In genomic region chr4:76055005-76055404, GRCh38 we compare ENCODE assay signal across 11 cellular contexts. TPM values are rescaled to one million over a fixed set of nuclear protein-coding genes. Genes with fewer than 3 reads are reported as not detected.
A peak's percentile ranks its signal among the peaks of the same experiment; 100 is the strongest.
DNase-seq lines count a peak whose midpoint lies in the region; ATAC-seq and TF ChIP-seq lines count a peak whose summit lies in the region.
"Had no signal": no experiment of that assay in that cellular context is flagged by ENCODE, and none has a peak within 500 bp of the region (broad histone marks: within the 10 kb centered on the region; RNA-seq: fewer than 3 reads in every experiment).

No MANE protein-coding gene starts in this region.

- H3K27ac ChIP-seq in MM.1S (ENCODE audit: low read length): peak overlapping the region; percentile 37; the same call in 1 of the 2 replicates
- H3K27ac ChIP-seq: coronary artery had no signal

- H3K4me2 ChIP-seq in MM.1S (ENCODE audit: low read depth, low read length): peak overlapping the region; percentile 17; the same call in 1 of the 2 replicates

- H3K79me2 ChIP-seq in MM.1S (ENCODE audit: low read length): no peaks in the 10 kb centered on the region

- peak; percentile 58 for DNase-seq in activated naive CD4-positive, alpha-beta T cell treated with anti-CD3 and anti-CD28 coated beads for 36 hours
- DNase-seq in activated naive CD4-positive, alpha-beta T cell treated with anti-CD3 and anti-CD28 coated beads, Interleukin-2, amount 10 ng/mL, durations not matched to agents 7 days and 5 days: no peak
- DNase-seq in MM.1S (peak; percentile 68), SHP77 (lab: John Stamatoyannopoulos, UW) (no peak), SW 1271 (lab: John Stamatoyannopoulos, UW) (no peak), ureter (ENCODE audit: low spot score) (no peak)
- no peak for DNase-seq in stimulated activated naive CD8-positive, alpha-beta T cell treated with anti-CD3 and anti-CD28 coated beads, Interleukin-15, Interleukin-2, amounts not matched to agents 100 U/mL and 50 U/mL, for 24 hours
- DNase-seq: IMR-90 had no signal

- no peak for TF ChIP-seq CTCF in MM.1S (IDR thresholded peaks at IDR 0.05; ENCODE audit: low read length)

- peak overlapping the region; percentile 15; the same call in 1 of the 2 replicates for H2AFZ ChIP-seq in MM.1S (ENCODE audit: low read length)

- H3F3A ChIP-seq in MM.1S (ENCODE audit: insufficient read depth, low read length): peaks cover 20% of the 10 kb centered on the region

- H3K9me3 ChIP-seq in MM.1S (replicated peaks; ENCODE audit: insufficient read depth, low read length): no peaks in the 10 kb centered on the region

- H3K9me3 Mint-ChIP-seq in activated naive CD4-positive, alpha-beta T cell treated with anti-CD3 and anti-CD28 coated beads for 36 hours: no peaks in the 10 kb centered on the region
- H3K9me3 Mint-ChIP-seq in activated naive CD4-positive, alpha-beta T cell treated with anti-CD3 and anti-CD28 coated beads, Interleukin-2, amount 10 ng/mL, durations not matched to agents 7 days and 5 days: no peaks in the 10 kb centered on the region

- no peaks in the 10 kb centered on the region for H3K27me3 ChIP-seq in MM.1S (replicated peaks; ENCODE audit: insufficient read depth, low read length)

- H3K9ac ChIP-seq in MM.1S (ENCODE audit: low read length): no peak overlapping the region

- no peak overlapping the region for H3K4me3 Mint-ChIP-seq in activated naive CD4-positive, alpha-beta T cell treated with anti-CD3 and anti-CD28 coated beads for 36 hours
- H3K4me3 Mint-ChIP-seq in activated naive CD4-positive, alpha-beta T cell treated with anti-CD3 and anti-CD28 coated beads, Interleukin-2, amount 10 ng/mL, durations not matched to agents 7 days and 5 days: no peak overlapping the region

- CTCF ChIA-PET in activated naive CD4-positive, alpha-beta T cell treated with anti-CD3 and anti-CD28 coated beads for 36 hours (lab: Charles Lee): interaction anchor here (1.2 to 2.2 kb wide), 3 partner anchors 12 to 59 kb away, joined by 3 to 25 read pairs (median 3); no protein-coding TSS in a partner anchor
- CTCF ChIA-PET in activated naive CD4-positive, alpha-beta T cell treated with anti-CD3 and anti-CD28 coated beads, Interleukin-2, amount 10 ng/mL, durations not matched to agents 7 days and 5 days (lab: Charles Lee): interaction anchor here (1.2 to 2.7 kb wide), 3 partner anchors 12 to 59 kb away, joined by 3 to 14 read pairs (median 7); no protein-coding TSS in a partner anchor

- H3K4me1 ChIP-seq in MM.1S (ENCODE audit: low read length): peaks cover 15% of the 10 kb centered on the region

- no peaks in the 10 kb centered on the region for H3K36me3 ChIP-seq in MM.1S (replicated peaks; ENCODE audit: insufficient read depth, low read length)

- intact Hi-C loops in activated naive CD4-positive, alpha-beta T cell treated with anti-CD3 and anti-CD28 coated beads for 36 hours (cut with micrococcal nuclease): loop anchor here (5.0 to 10.0 kb wide), 6 partner anchors 157 to 1532 kb away; partner anchors contain the start of genes CCNI, G3BP2 and SCARB2

- no peak overlapping the region for H3K27ac Mint-ChIP-seq in activated naive CD4-positive, alpha-beta T cell treated with anti-CD3 and anti-CD28 coated beads for 36 hours
- no peak overlapping the region for H3K27ac Mint-ChIP-seq in activated naive CD4-positive, alpha-beta T cell treated with anti-CD3 and anti-CD28 coated beads, Interleukin-2, amount 10 ng/mL, durations not matched to agents 7 days and 5 days

- no peaks in the 10 kb centered on the region for H3K36me3 Mint-ChIP-seq in activated naive CD4-positive, alpha-beta T cell treated with anti-CD3 and anti-CD28 coated beads for 36 hours (ENCODE audit: low read depth)
- no peaks in the 10 kb centered on the region for H3K36me3 Mint-ChIP-seq in activated naive CD4-positive, alpha-beta T cell treated with anti-CD3 and anti-CD28 coated beads, Interleukin-2, amount 10 ng/mL, durations not matched to agents 7 days and 5 days

- peaks cover 40% of the 10 kb centered on the region for H3K4me1 Mint-ChIP-seq in activated naive CD4-positive, alpha-beta T cell treated with anti-CD3 and anti-CD28 coated beads for 36 hours (ENCODE audit: low read depth)
- H3K4me1 Mint-ChIP-seq in activated naive CD4-positive, alpha-beta T cell treated with anti-CD3 and anti-CD28 coated beads, Interleukin-2, amount 10 ng/mL, durations not matched to agents 7 days and 5 days: peaks cover 28% of the 10 kb centered on the region

- no peak overlapping the region for H3K4me3 ChIP-seq in MM.1S (ENCODE audit: low read length)
- H3K4me3 ChIP-seq: coronary artery had no signal

- no peaks in the 10 kb centered on the region for H4K20me1 ChIP-seq in MM.1S (ENCODE audit: insufficient read depth, low read length)

- H3K9me2 ChIP-seq in MM.1S (replicated peaks; ENCODE audit: insufficient read depth, low read length): no peaks in the 10 kb centered on the region

- ATAC-seq in HG02623 (IDR thresholded peaks at IDR 0.05; ENCODE audit: unreplicated experiment): peak; percentile 97
- ATAC-seq in stimulated activated naive CD8-positive, alpha-beta T cell treated with anti-CD3 and anti-CD28 coated beads, Interleukin-15, Interleukin-2, amounts not matched to agents 100 U/mL and 50 U/mL, for 24 hours: peak; percentile 80
- ATAC-seq: left lobe of liver had no signal

- H3K27me3 Mint-ChIP-seq in activated naive CD4-positive, alpha-beta T cell treated with anti-CD3 and anti-CD28 coated beads for 36 hours (ENCODE audit: low read depth): peaks cover 30% of the 10 kb centered on the region
- H3K27me3 Mint-ChIP-seq in activated naive CD4-positive, alpha-beta T cell treated with anti-CD3 and anti-CD28 coated beads, Interleukin-2, amount 10 ng/mL, durations not matched to agents 7 days and 5 days: no peaks in the 10 kb centered on the region

RNA-seq across cellular contexts. Expression of gene CXCL11, which starts 19.1 kb away (rescaled TPM):
- total RNA-seq in activated naive CD4-positive, alpha-beta T cell treated with anti-CD3 and anti-CD28 coated beads for 36 hours: not detected
- 0.31 TPM for total RNA-seq in ureter
- total RNA-seq: left lobe of liver had no signal

RNA-seq across cellular contexts. Expression of gene ART3, which starts 19.5 kb away (rescaled TPM):
- not detected for total RNA-seq in activated naive CD4-positive, alpha-beta T cell treated with anti-CD3 and anti-CD28 coated beads for 36 hours
- total RNA-seq in ureter: not detected
- total RNA-seq: IMR-90, left lobe of liver had no signal

RNA-seq across cellular contexts. Expression of gene CXCL10, which starts 31.7 kb away (rescaled TPM):
- total RNA-seq in activated naive CD4-positive, alpha-beta T cell treated with anti-CD3 and anti-CD28 coated beads for 36 hours: under 1 TPM; 0.41 to 0.64 TPM
- total RNA-seq in ureter: 0.34 TPM

RNA-seq across cellular contexts. Expression of gene CXCL9, which starts 47.7 kb away (rescaled TPM):
- total RNA-seq in activated naive CD4-positive, alpha-beta T cell treated with anti-CD3 and anti-CD28 coated beads for 36 hours: under 1 TPM; 0.74 to 0.89 TPM
- total RNA-seq in ureter: 1.2 TPM
- total RNA-seq: IMR-90 had no signal

Comparison
In these comparisons a context has a peak if more than half of its experiments do, and no peak if none do; other contexts are left out.
1. DNase-seq: peak in activated naive CD4-positive, alpha-beta T cell treated with anti-CD3 and anti-CD28 coated beads for 36 hours (single experiment) and MM.1S (single experiment); none in activated naive CD4-positive, alpha-beta T cell treated with anti-CD3 and anti-CD28 coated beads, Interleukin-2, amount 10 ng/mL, durations not matched to agents 7 days and 5 days (single experiment), stimulated activated naive CD8-positive, alpha-beta T cell treated with anti-CD3 and anti-CD28 coated beads, Interleukin-15, Interleukin-2, amounts not matched to agents 100 U/mL and 50 U/mL, for 24 hours (single experiment), SHP77 (0 of 2), SW 1271 (0 of 2) and ureter (single experiment).